In the genomic region with DNA sequence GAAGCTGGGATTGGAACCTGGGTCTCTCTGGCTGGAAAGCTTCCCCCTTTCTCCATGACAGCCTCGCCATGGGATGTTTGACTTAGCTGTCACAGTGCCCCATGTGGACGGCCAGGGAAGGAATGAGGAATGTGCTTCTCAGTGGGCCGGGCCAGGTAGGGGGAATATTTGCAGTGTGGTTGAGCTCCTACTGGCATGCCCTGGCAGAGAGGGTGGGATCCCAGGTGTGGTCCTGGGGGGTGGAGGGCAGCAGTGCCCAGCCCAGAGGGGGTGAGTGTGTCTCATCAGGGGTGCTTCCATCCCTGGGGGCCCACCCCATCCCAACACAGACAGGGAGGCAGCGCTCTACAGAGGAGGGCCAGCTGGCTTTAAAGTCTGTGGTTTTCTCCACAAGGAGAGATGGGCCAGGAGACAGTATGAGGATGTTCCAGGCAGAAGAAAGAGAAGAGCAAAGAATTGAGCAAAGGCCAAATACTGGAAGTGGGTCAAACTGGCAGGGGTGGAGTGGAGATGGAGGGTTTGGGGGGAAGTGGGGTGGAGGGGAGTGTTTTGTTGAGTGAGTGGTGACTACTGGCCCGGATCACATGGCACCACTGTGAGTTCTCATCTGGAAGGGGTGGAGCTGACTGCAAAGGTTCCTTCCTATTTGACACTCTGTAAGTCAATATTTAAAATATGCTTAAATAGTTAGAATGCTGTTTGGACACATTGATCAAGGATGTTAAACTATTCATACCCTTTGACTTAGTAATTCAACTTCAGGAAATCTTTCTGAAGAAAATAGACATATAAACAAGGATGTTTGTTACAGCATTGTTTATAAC, we compare ENCODE assay signal across 2 cellular contexts.
TF ChIP-seq lines count a peak whose summit lies in the region.

No MANE protein-coding gene starts in this region.

TF ChIP-seq in GM23338, 12 proteins besides CTCF, POLR2A, EP300 and RAD21 (continues in another document):
- TF ChIP-seq CREB1 (CRISPR knock-in tag; IDR thresholded peaks at IDR 0.05; ENCODE audit: low read depth) (no peak; the same call in 1 of the 2 replicates), STAT1 (IDR thresholded peaks at IDR 0.05; ENCODE audit: unreplicated experiment) (no peak), ZNF331 (CRISPR knock-in tag; IDR thresholded peaks at IDR 0.05; ENCODE audit: low read depth) (no peak), NANOG (IDR thresholded peaks at IDR 0.05; ENCODE audit: borderline replicate concordance) (no peak), JUNB (IDR thresholded peaks at IDR 0.05; ENCODE audit: unreplicated experiment) (no peak), EZH2 (IDR thresholded peaks at IDR 0.05; ENCODE audit: low read depth, unreplicated experiment) (no peak), REST (IDR thresholded peaks at IDR 0.05; ENCODE audit: unreplicated experiment) (no peak), POLR2AphosphoS5 (IDR thresholded peaks at IDR 0.05; ENCODE audit: low read depth) (no peak), EZH2phosphoT487 (IDR thresholded peaks at IDR 0.05; ENCODE audit: unreplicated experiment) (no peak)
- TF ChIP-seq, protein P1, sequence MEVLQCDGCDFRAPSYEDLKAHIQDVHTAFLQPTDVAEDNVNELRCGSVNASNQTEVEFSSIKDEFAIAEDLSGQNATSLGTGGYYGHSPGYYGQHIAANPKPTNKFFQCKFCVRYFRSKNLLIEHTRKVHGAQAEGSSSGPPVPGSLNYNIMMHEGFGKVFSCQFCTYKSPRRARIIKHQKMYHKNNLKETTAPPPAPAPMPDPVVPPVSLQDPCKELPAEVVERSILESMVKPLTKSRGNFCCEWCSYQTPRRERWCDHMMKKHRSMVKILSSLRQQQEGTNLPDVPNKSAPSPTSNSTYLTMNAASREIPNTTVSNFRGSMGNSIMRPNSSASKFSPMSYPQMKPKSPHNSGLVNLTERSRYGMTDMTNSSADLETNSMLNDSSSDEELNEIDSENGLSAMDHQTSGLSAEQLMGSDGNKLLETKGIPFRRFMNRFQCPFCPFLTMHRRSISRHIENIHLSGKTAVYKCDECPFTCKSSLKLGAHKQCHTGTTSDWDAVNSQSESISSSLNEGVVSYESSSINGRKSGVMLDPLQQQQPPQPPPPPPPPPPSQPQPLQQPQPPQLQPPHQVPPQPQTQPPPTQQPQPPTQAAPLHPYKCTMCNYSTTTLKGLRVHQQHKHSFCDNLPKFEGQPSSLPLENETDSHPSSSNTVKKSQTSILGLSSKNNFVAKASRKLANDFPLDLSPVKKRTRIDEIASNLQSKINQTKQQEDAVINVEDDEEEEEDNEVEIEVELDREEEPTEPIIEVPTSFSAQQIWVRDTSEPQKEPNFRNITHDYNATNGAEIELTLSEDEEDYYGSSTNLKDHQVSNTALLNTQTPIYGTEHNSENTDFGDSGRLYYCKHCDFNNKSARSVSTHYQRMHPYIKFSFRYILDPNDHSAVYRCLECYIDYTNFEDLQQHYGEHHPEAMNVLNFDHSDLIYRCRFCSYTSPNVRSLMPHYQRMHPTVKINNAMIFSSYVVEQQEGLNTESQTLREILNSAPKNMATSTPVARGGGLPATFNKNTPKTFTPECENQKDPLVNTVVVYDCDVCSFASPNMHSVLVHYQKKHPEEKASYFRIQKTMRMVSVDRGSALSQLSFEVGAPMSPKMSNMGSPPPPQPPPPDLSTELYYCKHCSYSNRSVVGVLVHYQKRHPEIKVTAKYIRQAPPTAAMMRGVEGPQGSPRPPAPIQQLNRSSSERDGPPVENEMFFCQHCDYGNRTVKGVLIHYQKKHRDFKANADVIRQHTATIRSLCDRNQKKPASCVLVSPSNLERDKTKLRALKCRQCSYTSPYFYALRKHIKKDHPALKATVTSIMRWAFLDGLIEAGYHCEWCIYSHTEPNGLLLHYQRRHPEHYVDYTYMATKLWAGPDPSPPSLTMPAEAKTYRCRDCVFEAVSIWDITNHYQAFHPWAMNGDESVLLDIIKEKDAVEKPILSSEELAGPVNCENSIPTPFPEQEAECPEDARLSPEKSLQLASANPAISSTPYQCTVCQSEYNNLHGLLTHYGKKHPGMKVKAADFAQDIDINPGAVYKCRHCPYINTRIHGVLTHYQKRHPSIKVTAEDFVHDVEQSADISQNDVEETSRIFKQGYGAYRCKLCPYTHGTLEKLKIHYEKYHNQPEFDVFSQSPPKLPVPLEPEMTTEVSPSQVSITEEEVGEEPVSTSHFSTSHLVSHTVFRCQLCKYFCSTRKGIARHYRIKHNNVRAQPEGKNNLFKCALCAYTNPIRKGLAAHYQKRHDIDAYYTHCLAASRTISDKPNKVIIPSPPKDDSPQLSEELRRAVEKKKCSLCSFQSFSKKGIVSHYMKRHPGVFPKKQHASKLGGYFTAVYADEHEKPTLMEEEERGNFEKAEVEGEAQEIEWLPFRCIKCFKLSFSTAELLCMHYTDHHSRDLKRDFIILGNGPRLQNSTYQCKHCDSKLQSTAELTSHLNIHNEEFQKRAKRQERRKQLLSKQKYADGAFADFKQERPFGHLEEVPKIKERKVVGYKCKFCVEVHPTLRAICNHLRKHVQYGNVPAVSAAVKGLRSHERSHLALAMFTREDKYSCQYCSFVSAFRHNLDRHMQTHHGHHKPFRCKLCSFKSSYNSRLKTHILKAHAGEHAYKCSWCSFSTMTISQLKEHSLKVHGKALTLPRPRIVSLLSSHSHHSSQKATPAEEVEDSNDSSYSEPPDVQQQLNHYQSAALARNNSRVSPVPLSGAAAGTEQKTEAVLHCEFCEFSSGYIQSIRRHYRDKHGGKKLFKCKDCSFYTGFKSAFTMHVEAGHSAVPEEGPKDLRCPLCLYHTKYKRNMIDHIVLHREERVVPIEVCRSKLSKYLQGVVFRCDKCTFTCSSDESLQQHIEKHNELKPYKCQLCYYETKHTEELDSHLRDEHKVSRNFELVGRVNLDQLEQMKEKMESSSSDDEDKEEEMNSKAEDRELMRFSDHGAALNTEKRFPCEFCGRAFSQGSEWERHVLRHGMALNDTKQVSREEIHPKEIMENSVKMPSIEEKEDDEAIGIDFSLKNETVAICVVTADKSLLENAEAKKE (CRISPR knock-in tag; IDR thresholded peaks at IDR 0.05) = no peak

TF ChIP-seq in K562, 482 proteins besides CTCF, POLR2A, EP300 and RAD21:
- no peak for TF ChIP-seq ZNF436 (CRISPR knock-in tag; IDR thresholded peaks at IDR 0.05)
- TF ChIP-seq ZNF12 (CRISPR knock-in tag; IDR thresholded peaks at IDR 0.05) = no peak
